Comparison of ENCODE assay signal across 15 cellular contexts in genomic region chr4:187172340-187172761, GRCh38.
A peak's percentile ranks its signal among the peaks of the same experiment; 100 is the strongest.
DNase-seq lines count a peak whose midpoint lies in the region; ATAC-seq, FAIRE-seq and TF ChIP-seq lines count a peak whose summit lies in the region.
"Had no signal": no experiment of that assay in that cellular context is flagged by ENCODE, and none has a peak within 500 bp of the region (broad histone marks: within the 10 kb centered on the region; RNA-seq: fewer than 3 reads in every experiment).

No MANE protein-coding gene starts in this region.

- peak; percentile 95 for DNase-seq in AG10803 (ENCODE audit: low read depth)
- peak; percentile 64 for DNase-seq in HT1080 (ENCODE audit: low read depth)
- peak; percentile 55 for DNase-seq in bronchial epithelial cell (ENCODE audit: low read depth)
- DNase-seq in left colon: peak; percentile 13 to 40
- no peak for DNase-seq in kidney
- no peak for DNase-seq in HK-2 (ENCODE audit: unreplicated experiment)
- DNase-seq in NCI-H345 treated with DMSO at 0.1 percent for 48 hours (lab: John Stamatoyannopoulos, UW; ENCODE audit: unreplicated experiment): no peak
- DNase-seq: activated naive CD4-positive, alpha-beta T cell treated with anti-CD3 and anti-CD28 coated beads, Interleukin-2, amount 10 ng/mL, durations not matched to agents 7 days and 5 days; NCI-H1048; NCI-H446 treated with DMSO at 0.1 percent for 48 hours; Peyer's patch; stimulated activated CD4-positive, alpha-beta T cell treated with anti-CD3 and anti-CD28 coated beads, Interleukin-2, amount 100 ng/mL, for 48 hours; stimulated activated naive CD4-positive, alpha-beta T cell had no signal

- intact Hi-C loops in left colon (cut with DNase I, micrococcal nuclease) (no loop called here), kidney (cut with DNase I) (no loop called here)

- H3K9ac ChIP-seq in kidney (ENCODE audit: low read length in 2 of 2): no peak overlapping the region

- H3K36me3 ChIP-seq in bronchial epithelial cell (ENCODE audit: control insufficient read depth, insufficient read depth, low read length) (no peaks in the 10 kb centered on the region), kidney (ENCODE audit: control insufficient read depth in 1 of 2, insufficient read depth in 2 of 2, low read length in 2 of 2) (no peaks in the 10 kb centered on the region)
- H3K36me3 ChIP-seq: Peyer's patch had no signal

- ATAC-seq in left colon (peak; percentile 90), HG03095 (IDR thresholded peaks at IDR 0.05; ENCODE audit: unreplicated experiment) (no peak)

- no peak for TF ChIP-seq CTCF in AG10803 (conservative IDR thresholded peaks at IDR 0.05; ENCODE audit: low read length)
- TF ChIP-seq CTCF in bronchial epithelial cell (IDR thresholded peaks at IDR 0.05; ENCODE audit: insufficient read depth, low read length, severe bottlenecking): no peak
- no peak for TF ChIP-seq CTCF in kidney (IDR thresholded peaks at IDR 0.05; ENCODE audit: borderline replicate concordance, extremely low read depth, insufficient read depth)

- H3K27ac ChIP-seq in kidney (ENCODE audit: low read depth in 2 of 2, low read length in 2 of 2): no peak overlapping the region
- H3K27ac ChIP-seq: Peyer's patch had no signal

- no peak for FAIRE-seq in bronchial epithelial cell (lab: Jason Lieb, UNC)
- FAIRE-seq in kidney (lab: Jason Lieb, UNC): no peak
- FAIRE-seq: G401.6 had no signal

- H3K4me3 ChIP-seq in AG10803 (ENCODE audit: low read length) (peak overlapping the region; percentile 39), bronchial epithelial cell (ENCODE audit: low read depth, low read length) (no peak overlapping the region), kidney (ENCODE audit: low read length in 2 of 2) (no peak overlapping the region)
- H3K4me3 ChIP-seq: Peyer's patch had no signal

- no peaks in the 10 kb centered on the region for H3K4me1 ChIP-seq in kidney (ENCODE audit: control insufficient read depth in 1 of 2, insufficient read depth in 1 of 2, low read depth in 1 of 2, low read length in 2 of 2)

- H3K9me3 ChIP-seq in kidney (ENCODE audit: control insufficient read depth in 1 of 2, low read length in 2 of 2): no peaks in the 10 kb centered on the region
- H3K9me3 ChIP-seq: Peyer's patch had no signal

- no peaks in the 10 kb centered on the region for H3K27me3 ChIP-seq in bronchial epithelial cell (ENCODE audit: control insufficient read depth, insufficient read depth, low read length)
- H3K27me3 ChIP-seq: Peyer's patch had no signal

Comparison
In these comparisons a context has a peak if more than half of its experiments do, and no peak if none do; other contexts are left out.
1. DNase-seq: peak in AG10803 (single experiment), HT1080 (single experiment), bronchial epithelial cell (single experiment) and left colon (2 of 2); none in kidney (single experiment), HK-2 (single experiment) and NCI-H345 treated with DMSO at 0.1 percent for 48 hours (single experiment).